Comparison of ENCODE assay signal across 1 cellular context in genomic region chr19:3776479-3777040, GRCh38.
TF ChIP-seq lines count a peak whose summit lies in the region.

No MANE protein-coding gene starts in this region.

TF ChIP-seq in HepG2, 621 proteins besides CTCF, POLR2A, EP300 and RAD21:
- TF ChIP-seq ATM (IDR thresholded peaks at IDR 0.05; ENCODE audit: borderline replicate concordance) (0 out of 2 replicates have a peak, but pooled peaks have one; percentile 62), TCF12 (IDR thresholded peaks at IDR 0.05) (no peak), TCF12 (CRISPR knock-in tag; IDR thresholded peaks at IDR 0.05) (no peak)
